ENCODE assay signal across 15 cellular contexts in the genomic region with DNA sequence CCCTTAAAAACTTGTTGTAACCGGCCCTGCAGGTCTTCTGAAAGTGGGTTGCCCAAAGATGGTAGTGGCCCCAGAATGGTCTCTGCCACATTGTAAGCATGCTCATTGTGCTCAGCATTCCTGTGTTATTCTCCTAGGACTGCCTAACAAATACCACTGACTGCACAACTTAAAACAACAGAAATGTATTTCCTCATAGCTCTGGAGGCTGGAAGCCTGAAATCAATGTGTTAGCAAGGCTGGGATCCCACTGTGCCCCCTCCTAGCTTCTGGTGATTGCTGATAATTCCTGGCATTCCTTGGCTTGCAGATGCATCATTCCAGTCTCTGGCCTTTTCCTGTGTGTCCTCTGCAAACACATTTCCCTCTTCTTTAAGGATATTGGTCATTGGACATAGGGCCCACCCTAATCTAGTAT. TPM values are rescaled to one million over a fixed set of nuclear protein-coding genes. Genes with fewer than 3 reads are reported as not detected.
DNase-seq lines count a peak whose midpoint lies in the region; ATAC-seq and TF ChIP-seq lines count a peak whose summit lies in the region.
"Had no signal": no experiment of that assay in that cellular context is flagged by ENCODE, and none has a peak within 500 bp of the region (broad histone marks: within the 10 kb centered on the region; RNA-seq: fewer than 3 reads in every experiment).

No MANE protein-coding gene starts in this region.

- intact Hi-C loops in A673 (cut with micrococcal nuclease; ENCODE audit: unreplicated experiment): loop anchor here (10.0 kb wide), 1 partner anchor 381 kb away; no protein-coding TSS in a partner anchor

- H3K4me3 ChIP-seq in A673 (ENCODE audit: low read depth, low read length, poor library complexity, severe bottlenecking): no peak overlapping the region
- H3K4me3 ChIP-seq: esophagus squamous epithelium, vagina had no signal

- H3K27me3 ChIP-seq in A673 (replicated peaks; ENCODE audit: insufficient read depth, low read depth, low read length, poor library complexity): peaks cover 31% of the 10 kb centered on the region
- H3K27me3 ChIP-seq: vagina had no signal

- no peak for TF ChIP-seq CTCF in A673 (conservative IDR thresholded peaks at IDR 0.05; ENCODE audit: low read depth, low read length)

- POLR2A ChIA-PET in A673 (lab: Charles Lee; ENCODE audit: low non-redundant PET): no interaction called here

- CTCF ChIA-PET in A673 (lab: Charles Lee): no interaction called here

- H3K27me3 Mint-ChIP-seq in stimulated activated memory B cell treated with anti-CD40 and anti-IgM and Interleukin-4, amounts not matched to agents 10 μg/mL and 1 μg/mL and 100 μg/mL, for 72 hours: peaks cover 59% of the 10 kb centered on the region

- H3K4me3 Mint-ChIP-seq in stimulated activated effector memory CD8-positive, alpha-beta T cell treated with anti-CD3 and anti-CD28 coated beads, Interleukin-12 subunit alpha, Interleukin-12 subunit beta, amount 100 ng/mL, for 72 hours: no peak overlapping the region
- no peak overlapping the region for H3K4me3 Mint-ChIP-seq in stimulated activated memory B cell treated with anti-CD40 and anti-IgM and Interleukin-4, amounts not matched to agents 10 μg/mL and 1 μg/mL and 100 μg/mL, for 72 hours

- no peak overlapping the region for H3K27ac ChIP-seq in A673 (ENCODE audit: low read depth, low read length, poor library complexity, severe bottlenecking)
- H3K27ac ChIP-seq: HL-60, vagina had no signal

- no peak overlapping the region for H3K27ac Mint-ChIP-seq in stimulated activated effector memory CD8-positive, alpha-beta T cell treated with anti-CD3 and anti-CD28 coated beads, Interleukin-12 subunit alpha, Interleukin-12 subunit beta, amount 100 ng/mL, for 72 hours
- no peak overlapping the region for H3K27ac Mint-ChIP-seq in stimulated activated memory B cell treated with anti-CD40 and anti-IgM and Interleukin-4, amounts not matched to agents 10 μg/mL and 1 μg/mL and 100 μg/mL, for 72 hours

- no TSS peak for BruUV-seq in A673 (replicated peaks; lab: Mats Ljungman, UMichigan)

- H3K36me3 Mint-ChIP-seq in stimulated activated effector memory CD8-positive, alpha-beta T cell treated with anti-CD3 and anti-CD28 coated beads, Interleukin-12 subunit alpha, Interleukin-12 subunit beta, amount 100 ng/mL, for 72 hours: no peaks in the 10 kb centered on the region
- no peaks in the 10 kb centered on the region for H3K36me3 Mint-ChIP-seq in stimulated activated memory B cell treated with anti-CD40 and anti-IgM and Interleukin-4, amounts not matched to agents 10 μg/mL and 1 μg/mL and 100 μg/mL, for 72 hours

- no peaks in the 10 kb centered on the region for H3K9me3 Mint-ChIP-seq in stimulated activated effector memory CD8-positive, alpha-beta T cell treated with anti-CD3 and anti-CD28 coated beads, Interleukin-12 subunit alpha, Interleukin-12 subunit beta, amount 100 ng/mL, for 72 hours
- no peaks in the 10 kb centered on the region for H3K9me3 Mint-ChIP-seq in stimulated activated memory B cell treated with anti-CD40 and anti-IgM and Interleukin-4, amounts not matched to agents 10 μg/mL and 1 μg/mL and 100 μg/mL, for 72 hours

- H3K4me1 Mint-ChIP-seq in stimulated activated effector memory CD8-positive, alpha-beta T cell treated with anti-CD3 and anti-CD28 coated beads, Interleukin-12 subunit alpha, Interleukin-12 subunit beta, amount 100 ng/mL, for 72 hours: peaks cover 24% of the 10 kb centered on the region
- H3K4me1 Mint-ChIP-seq in stimulated activated memory B cell treated with anti-CD40 and anti-IgM and Interleukin-4, amounts not matched to agents 10 μg/mL and 1 μg/mL and 100 μg/mL, for 72 hours: peaks cover 19% of the 10 kb centered on the region

- ATAC-seq in stimulated activated effector memory CD8-positive, alpha-beta T cell treated with anti-CD3 and anti-CD28 coated beads, Interleukin-12 subunit alpha, Interleukin-12 subunit beta, amount 100 ng/mL, for 72 hours: no peak
- no peak for ATAC-seq in stimulated activated memory B cell treated with anti-CD40 and anti-IgM and Interleukin-4, amounts not matched to agents 10 μg/mL and 1 μg/mL and 100 μg/mL, for 72 hours
- ATAC-seq: left ventricle myocardium superior, Panc1 had no signal

- DNase-seq in A172 (ENCODE audit: low spot score) (peak; percentile 19), GM04503 (ENCODE audit: low read depth) (peak; percentile 78), astrocyte of the hippocampus (ENCODE audit: low read depth, low spot score) (peak; percentile 37), iPS-NIHi11 (ENCODE audit: low spot score) (peak; percentile 37), A673 (ENCODE audit: low spot score) (no peak), NCI-H146 treated with DMSO at 0.1 percent for 48 hours (lab: John Stamatoyannopoulos, UW; ENCODE audit: unreplicated experiment) (no peak)
- no peak for DNase-seq in stimulated activated effector memory CD8-positive, alpha-beta T cell treated with anti-CD3 and anti-CD28 coated beads, Interleukin-12 subunit alpha, Interleukin-12 subunit beta, amount 100 ng/mL, for 72 hours (ENCODE audit: low spot score in 2 of 2)
- DNase-seq: activated gamma-delta T cell, esophagus squamous epithelium, left ventricle myocardium superior, T-helper 2 cell had no signal

- H3K4me1 ChIP-seq in A673 (ENCODE audit: insufficient read depth, low read length, poor library complexity, severe bottlenecking): peaks cover 11% of the 10 kb centered on the region

- no peaks in the 10 kb centered on the region for H3K36me3 ChIP-seq in A673 (ENCODE audit: insufficient read depth, low read length, poor library complexity, severe bottlenecking)
- H3K36me3 ChIP-seq: esophagus squamous epithelium, vagina had no signal

- H3K9me3 ChIP-seq in A673 (ENCODE audit: low read depth, low read length, poor library complexity, severe bottlenecking): no peaks in the 10 kb centered on the region
- H3K9me3 ChIP-seq: esophagus squamous epithelium, vagina had no signal

RNA-seq across cellular contexts. Expression of a gene that starts 3.4 kb away (rescaled TPM):
- total RNA-seq in A172 (2014; rRNA removed; shearing (Covaris generic)): 0.05 and 0.19 TPM in 2 replicates
- total RNA-seq in A673 (2021): 1.9 and 2.5 TPM in 2 replicates

Comparison
In these comparisons a context has a peak if more than half of its experiments do, and no peak if none do; other contexts are left out.
1. DNase-seq: peak in A172 (single experiment), GM04503 (single experiment), astrocyte of the hippocampus (single experiment) and iPS-NIHi11 (single experiment); none in A673 (single experiment), stimulated activated effector memory CD8-positive, alpha-beta T cell treated with anti-CD3 and anti-CD28 coated beads, Interleukin-12 subunit alpha, Interleukin-12 subunit beta, amount 100 ng/mL, for 72 hours (0 of 2) and NCI-H146 treated with DMSO at 0.1 percent for 48 hours (single experiment).